13 cellular contexts compared by ENCODE assay signal in genomic region chr11:114953039-114953438, GRCh38.
DNase-seq lines count a peak whose midpoint lies in the region; ATAC-seq and TF ChIP-seq lines count a peak whose summit lies in the region.
"Had no signal": no experiment of that assay in that cellular context is flagged by ENCODE, and none has a peak within 500 bp of the region (broad histone marks: within the 10 kb centered on the region; RNA-seq: fewer than 3 reads in every experiment).

No MANE protein-coding gene starts in this region.

- DNase-seq in DMS153 treated with DMSO at 0.1 percent for 48 hours (lab: John Stamatoyannopoulos, UW; ENCODE audit: unreplicated experiment) (peak; percentile 11), H9 (no peak), NCI-H82 (lab: John Stamatoyannopoulos, UW) (peak; percentile 69), iPS DF 4.7 (ENCODE audit: extremely low read depth, low spot score) (peak; percentile 22), NCI-H774 (lab: John Stamatoyannopoulos, UW) (no peak)
- DNase-seq: activated CD4-positive, CD25-positive, alpha-beta regulatory T cell treated with anti-CD3 and anti-CD28 coated beads, Interleukin-2, amount 50 U/mL, for 72 hours; activated T-cell treated with anti-CD3 and anti-CD28 coated beads, Interleukin-2, amount 50 U/mL, for 1 hour; CD4-positive, CD25-positive, alpha-beta regulatory T cell; cerebellar nuclear complex; MG63 had no signal

- no CpG with 5 or more reads among the region's 1 CpG for WGBS in H9 (ENCODE audit: extremely low coverage, insufficient read length, low lambda C conversion rate)

- peaks cover 2 to 11% of the 10 kb centered on the region in 2 experiments for H3K4me1 Mint-ChIP-seq in H9
- H3K4me1 Mint-ChIP-seq: CD4-positive, CD25-positive, alpha-beta regulatory T cell had no signal

- no peak overlapping the region for H3K4me2 ChIP-seq in H9 (ENCODE audit: insufficient read depth, insufficient read length, low read length)

- no peaks in the 10 kb centered on the region for H4K20me1 ChIP-seq in H9 (ENCODE audit: control insufficient read depth, insufficient read depth, insufficient read length)

- H3K27me3 Mint-ChIP-seq in H9 (ENCODE audit: low read depth): peaks cover 2% of the 10 kb centered on the region

- ATAC-seq in HG03378 (IDR thresholded peaks at IDR 0.05; ENCODE audit: unreplicated experiment) (no peak), HG03439 (IDR thresholded peaks at IDR 0.05; ENCODE audit: unreplicated experiment) (no peak)

- no peaks in the 10 kb centered on the region for H3K79me2 ChIP-seq in H9 (ENCODE audit: insufficient read depth, low read length)

- no peaks in the 10 kb centered on the region for H3K23me2 ChIP-seq in H9 (ENCODE audit: insufficient read length, low read depth, low read length, poor library complexity, severe bottlenecking)

- H2BK15ac ChIP-seq in H9 (ENCODE audit: low read depth, low read length): no peak overlapping the region

- no peaks in the 10 kb centered on the region for H3K4me1 ChIP-seq in H9 (ENCODE audit: insufficient read depth, low read length)

- no peak overlapping the region for H3K9ac ChIP-seq in H9 (ENCODE audit: extremely low read depth, insufficient read length, low read length)

- H2AFZ ChIP-seq in H9 (ENCODE audit: low read length): no peak overlapping the region

- H2BK5ac ChIP-seq in H9 (ENCODE audit: insufficient read length, low read length): no peak overlapping the region

- peaks cover 5 to 7% of the 10 kb centered on the region in 2 experiments; a peak in 2 of 5 replicates for H3K9me3 Mint-ChIP-seq in H9

- no peaks in the 10 kb centered on the region; the same call in 1 of the 2 replicates for H3K27me3 ChIP-seq in H9 (ENCODE audit: insufficient read depth, low read length)
- H3K27me3 ChIP-seq: MG63 had no signal

- H3K79me1 ChIP-seq in H9 (ENCODE audit: insufficient read depth, low read depth, low read length, poor library complexity, severe bottlenecking): no peaks in the 10 kb centered on the region

- TF ChIP-seq CTCF in H9 (conservative IDR thresholded peaks at IDR 0.05): peak; percentile 61

- H4K5ac ChIP-seq in H9 (ENCODE audit: insufficient read length, low read depth, low read length): no peak overlapping the region

- H2BK120ac ChIP-seq in H9 (ENCODE audit: low read depth, low read length, poor library complexity, severe bottlenecking): no peak overlapping the region

- H3K14ac ChIP-seq in H9 (ENCODE audit: insufficient read depth, low read length): no peak overlapping the region

- no peak overlapping the region for H3K56ac ChIP-seq in H9 (ENCODE audit: insufficient read length, low read depth, low read length)

- H3K27ac Mint-ChIP-seq in H9: no peak overlapping the region
- H3K27ac Mint-ChIP-seq: CD4-positive, CD25-positive, alpha-beta regulatory T cell had no signal

- H4K91ac ChIP-seq in H9 (ENCODE audit: insufficient read length, low read depth, low read length): no peak overlapping the region

- H3K27ac ChIP-seq in H9 (ENCODE audit: insufficient read length, low read depth, low read length): no peak overlapping the region
- H3K27ac ChIP-seq: HL-60 had no signal

- no peaks in the 10 kb centered on the region for H3K9me3 ChIP-seq in H9 (ENCODE audit: control insufficient read depth, low read depth, low read length)
- H3K9me3 ChIP-seq: MG63 had no signal

- no peak overlapping the region for H3T11ph ChIP-seq in H9 (ENCODE audit: low read length)

- no peak overlapping the region for H3K4me3 Mint-ChIP-seq in H9
- H3K4me3 Mint-ChIP-seq: CD4-positive, CD25-positive, alpha-beta regulatory T cell had no signal

- H3K18ac ChIP-seq in H9 (ENCODE audit: insufficient read length, low read depth, low read length): no peak overlapping the region

- H2BK12ac ChIP-seq in H9 (ENCODE audit: insufficient read length, low read depth, low read length): no peak overlapping the region

- no peaks in the 10 kb centered on the region; a peak in 1 of 7 replicates for H3K36me3 Mint-ChIP-seq in H9 (ENCODE audit: insufficient read depth in 1 of 3, low read depth in 3 of 3)
- H3K36me3 Mint-ChIP-seq: CD4-positive, CD25-positive, alpha-beta regulatory T cell had no signal

- H3K4ac ChIP-seq in H9 (ENCODE audit: low read depth, low read length): no peak overlapping the region

- no peak overlapping the region for H4K8ac ChIP-seq in H9 (replicated peaks; ENCODE audit: insufficient read length, low read depth, low read length)

- H2BK20ac ChIP-seq in H9 (ENCODE audit: low read depth, low read length, poor library complexity, severe bottlenecking): no peak overlapping the region

- no peak overlapping the region for H3K23ac ChIP-seq in H9 (ENCODE audit: insufficient read length, low read depth, low read length)

- no peak overlapping the region for H2AK5ac ChIP-seq in H9 (ENCODE audit: insufficient read length, low read length)

Comparison
In these comparisons a context has a peak if more than half of its experiments do, and no peak if none do; other contexts are left out.
1. DNase-seq: peak in DMS153 treated with DMSO at 0.1 percent for 48 hours (single experiment), NCI-H82 (single experiment) and iPS DF 4.7 (single experiment); none in H9 (single experiment) and NCI-H774 (single experiment).